In the genomic region with DNA sequence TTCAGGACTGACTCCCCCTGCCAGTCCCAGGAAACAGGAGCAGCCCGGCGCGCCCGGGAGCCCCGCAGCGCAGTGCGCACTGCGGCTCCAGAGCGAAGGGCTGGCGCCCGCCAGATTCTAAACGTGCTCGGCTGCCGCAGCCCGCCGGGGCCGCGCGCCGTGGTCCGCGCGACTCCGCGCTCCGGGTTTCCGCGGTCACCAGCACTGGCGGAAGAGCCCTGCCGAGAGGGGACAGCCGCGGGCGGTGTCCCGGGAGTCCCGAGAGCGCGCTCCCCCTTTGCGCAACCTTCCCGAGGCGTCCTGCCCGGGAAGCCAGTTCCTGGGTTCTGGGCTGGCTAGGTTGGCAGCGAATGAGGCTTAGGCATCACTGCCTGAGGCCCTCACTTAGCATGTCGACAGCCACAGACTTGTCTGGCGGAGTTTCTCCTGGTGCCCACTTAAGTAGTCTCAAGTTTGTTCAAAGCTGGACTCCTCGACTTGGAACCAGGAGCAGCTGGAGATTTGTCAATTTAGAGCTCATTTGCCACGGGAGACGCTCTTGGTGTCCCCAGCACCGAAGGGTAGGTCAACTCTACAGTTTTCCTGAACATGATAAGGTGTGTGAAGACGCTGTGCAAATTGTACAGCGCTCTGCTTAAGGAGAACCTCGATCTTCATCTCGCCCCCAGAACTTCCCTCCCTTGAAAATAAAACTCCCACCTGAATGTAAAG, we compare ENCODE assay signal across 1 cellular context.
TF ChIP-seq lines count a peak whose summit lies in the region.

No MANE protein-coding gene starts in this region.

TF ChIP-seq in HepG2, 621 proteins besides CTCF, POLR2A, EP300 and RAD21 (continued from another document and continues in another):
- TF ChIP-seq ZHX1 (CRISPR knock-in tag; IDR thresholded peaks at IDR 0.05; ENCODE audit: low read depth) = no peak
- TF ChIP-seq, protein P1, sequence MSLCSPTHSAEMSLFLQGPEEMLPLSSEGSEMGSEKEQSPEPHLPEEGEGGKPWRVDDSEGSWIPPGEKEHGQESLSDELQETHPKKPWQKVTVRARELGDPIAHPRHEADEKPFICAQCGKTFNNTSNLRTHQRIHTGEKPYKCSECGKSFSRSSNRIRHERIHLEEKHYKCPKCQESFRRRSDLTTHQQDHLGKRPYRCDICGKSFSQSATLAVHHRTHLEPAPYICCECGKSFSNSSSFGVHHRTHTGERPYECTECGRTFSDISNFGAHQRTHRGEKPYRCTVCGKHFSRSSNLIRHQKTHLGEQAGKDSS (CRISPR knock-in tag; IDR thresholded peaks at IDR 0.05; ENCODE audit: borderline replicate concordance, low read depth) = peak; percentile 98
- TF ChIP-seq FOXA1 (IDR thresholded peaks at IDR 0.05) = no peak
- TF ChIP-seq FOXA1 (CRISPR knock-in tag; IDR thresholded peaks at IDR 0.05) = no peak
- peak; percentile 75; the same call in 1 of the 2 replicates for TF ChIP-seq SSRP1 (CRISPR knock-in tag; IDR thresholded peaks at IDR 0.05)
- TF ChIP-seq ZNF513 (CRISPR knock-in tag; conservative IDR thresholded peaks at IDR 0.05) = peak; percentile 91; the same call in 1 of the 2 replicates
- peak; percentile 71 for TF ChIP-seq ZFX (CRISPR knock-in tag; IDR thresholded peaks at IDR 0.05; ENCODE audit: low read depth)
- TF ChIP-seq ZBTB38 (CRISPR knock-in tag; IDR thresholded peaks at IDR 0.05) = peak; percentile 87
- no peak; the same call in 1 of the 2 replicates for TF ChIP-seq DNMT3B (CRISPR knock-in tag; conservative IDR thresholded peaks at IDR 0.05)
- TF ChIP-seq SRY (CRISPR knock-in tag; IDR thresholded peaks at IDR 0.05) = peak; percentile 92
- peak; percentile 90 for TF ChIP-seq POLR2G (IDR thresholded peaks at IDR 0.05; ENCODE audit: low read depth, low read length)
- TF ChIP-seq ZNF235 (CRISPR knock-in tag; IDR thresholded peaks at IDR 0.05; ENCODE audit: borderline replicate concordance) = 0 out of 2 replicates have a peak, but pooled peaks have one; percentile 27
- peak; percentile 79; the same call in 1 of the 2 replicates for TF ChIP-seq ZBTB8A (CRISPR knock-in tag; IDR thresholded peaks at IDR 0.05; ENCODE audit: borderline replicate concordance, low read depth)
- TF ChIP-seq, protein P2, sequence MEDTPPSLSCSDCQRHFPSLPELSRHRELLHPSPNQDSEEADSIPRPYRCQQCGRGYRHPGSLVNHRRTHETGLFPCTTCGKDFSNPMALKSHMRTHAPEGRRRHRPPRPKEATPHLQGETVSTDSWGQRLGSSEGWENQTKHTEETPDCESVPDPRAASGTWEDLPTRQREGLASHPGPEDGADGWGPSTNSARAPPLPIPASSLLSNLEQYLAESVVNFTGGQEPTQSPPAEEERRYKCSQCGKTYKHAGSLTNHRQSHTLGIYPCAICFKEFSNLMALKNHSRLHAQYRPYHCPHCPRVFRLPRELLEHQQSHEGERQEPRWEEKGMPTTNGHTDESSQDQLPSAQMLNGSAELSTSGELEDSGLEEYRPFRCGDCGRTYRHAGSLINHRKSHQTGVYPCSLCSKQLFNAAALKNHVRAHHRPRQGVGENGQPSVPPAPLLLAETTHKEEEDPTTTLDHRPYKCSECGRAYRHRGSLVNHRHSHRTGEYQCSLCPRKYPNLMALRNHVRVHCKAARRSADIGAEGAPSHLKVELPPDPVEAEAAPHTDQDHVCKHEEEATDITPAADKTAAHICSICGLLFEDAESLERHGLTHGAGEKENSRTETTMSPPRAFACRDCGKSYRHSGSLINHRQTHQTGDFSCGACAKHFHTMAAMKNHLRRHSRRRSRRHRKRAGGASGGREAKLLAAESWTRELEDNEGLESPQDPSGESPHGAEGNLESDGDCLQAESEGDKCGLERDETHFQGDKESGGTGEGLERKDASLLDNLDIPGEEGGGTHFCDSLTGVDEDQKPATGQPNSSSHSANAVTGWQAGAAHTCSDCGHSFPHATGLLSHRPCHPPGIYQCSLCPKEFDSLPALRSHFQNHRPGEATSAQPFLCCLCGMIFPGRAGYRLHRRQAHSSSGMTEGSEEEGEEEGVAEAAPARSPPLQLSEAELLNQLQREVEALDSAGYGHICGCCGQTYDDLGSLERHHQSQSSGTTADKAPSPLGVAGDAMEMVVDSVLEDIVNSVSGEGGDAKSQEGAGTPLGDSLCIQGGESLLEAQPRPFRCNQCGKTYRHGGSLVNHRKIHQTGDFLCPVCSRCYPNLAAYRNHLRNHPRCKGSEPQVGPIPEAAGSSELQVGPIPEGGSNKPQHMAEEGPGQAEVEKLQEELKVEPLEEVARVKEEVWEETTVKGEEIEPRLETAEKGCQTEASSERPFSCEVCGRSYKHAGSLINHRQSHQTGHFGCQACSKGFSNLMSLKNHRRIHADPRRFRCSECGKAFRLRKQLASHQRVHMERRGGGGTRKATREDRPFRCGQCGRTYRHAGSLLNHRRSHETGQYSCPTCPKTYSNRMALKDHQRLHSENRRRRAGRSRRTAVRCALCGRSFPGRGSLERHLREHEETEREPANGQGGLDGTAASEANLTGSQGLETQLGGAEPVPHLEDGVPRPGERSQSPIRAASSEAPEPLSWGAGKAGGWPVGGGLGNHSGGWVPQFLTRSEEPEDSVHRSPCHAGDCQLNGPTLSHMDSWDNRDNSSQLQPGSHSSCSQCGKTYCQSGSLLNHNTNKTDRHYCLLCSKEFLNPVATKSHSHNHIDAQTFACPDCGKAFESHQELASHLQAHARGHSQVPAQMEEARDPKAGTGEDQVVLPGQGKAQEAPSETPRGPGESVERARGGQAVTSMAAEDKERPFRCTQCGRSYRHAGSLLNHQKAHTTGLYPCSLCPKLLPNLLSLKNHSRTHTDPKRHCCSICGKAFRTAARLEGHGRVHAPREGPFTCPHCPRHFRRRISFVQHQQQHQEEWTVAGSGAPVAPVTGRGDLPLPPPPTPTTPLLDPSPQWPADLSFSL (CRISPR knock-in tag; IDR thresholded peaks at IDR 0.05) = no peak; the same call in 1 of the 2 replicates
- peak; percentile 68; the same call in 1 of the 2 replicates for TF ChIP-seq HES4 (CRISPR knock-in tag; IDR thresholded peaks at IDR 0.05; ENCODE audit: borderline replicate concordance)
- peak; percentile 89 for TF ChIP-seq ZBTB42 (CRISPR knock-in tag; IDR thresholded peaks at IDR 0.05)
- TF ChIP-seq, protein P3, sequence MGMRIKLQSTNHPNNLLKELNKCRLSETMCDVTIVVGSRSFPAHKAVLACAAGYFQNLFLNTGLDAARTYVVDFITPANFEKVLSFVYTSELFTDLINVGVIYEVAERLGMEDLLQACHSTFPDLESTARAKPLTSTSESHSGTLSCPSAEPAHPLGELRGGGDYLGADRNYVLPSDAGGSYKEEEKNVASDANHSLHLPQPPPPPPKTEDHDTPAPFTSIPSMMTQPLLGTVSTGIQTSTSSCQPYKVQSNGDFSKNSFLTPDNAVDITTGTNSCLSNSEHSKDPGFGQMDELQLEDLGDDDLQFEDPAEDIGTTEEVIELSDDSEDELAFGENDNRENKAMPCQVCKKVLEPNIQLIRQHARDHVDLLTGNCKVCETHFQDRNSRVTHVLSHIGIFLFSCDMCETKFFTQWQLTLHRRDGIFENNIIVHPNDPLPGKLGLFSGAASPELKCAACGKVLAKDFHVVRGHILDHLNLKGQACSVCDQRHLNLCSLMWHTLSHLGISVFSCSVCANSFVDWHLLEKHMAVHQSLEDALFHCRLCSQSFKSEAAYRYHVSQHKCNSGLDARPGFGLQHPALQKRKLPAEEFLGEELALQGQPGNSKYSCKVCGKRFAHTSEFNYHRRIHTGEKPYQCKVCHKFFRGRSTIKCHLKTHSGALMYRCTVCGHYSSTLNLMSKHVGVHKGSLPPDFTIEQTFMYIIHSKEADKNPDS (CRISPR knock-in tag; IDR thresholded peaks at IDR 0.05) = peak; percentile 86
- peak; percentile 7; the same call in 1 of the 2 replicates for TF ChIP-seq KDM6A (CRISPR knock-in tag; IDR thresholded peaks at IDR 0.05; ENCODE audit: low read depth)
- TF ChIP-seq, protein P4, sequence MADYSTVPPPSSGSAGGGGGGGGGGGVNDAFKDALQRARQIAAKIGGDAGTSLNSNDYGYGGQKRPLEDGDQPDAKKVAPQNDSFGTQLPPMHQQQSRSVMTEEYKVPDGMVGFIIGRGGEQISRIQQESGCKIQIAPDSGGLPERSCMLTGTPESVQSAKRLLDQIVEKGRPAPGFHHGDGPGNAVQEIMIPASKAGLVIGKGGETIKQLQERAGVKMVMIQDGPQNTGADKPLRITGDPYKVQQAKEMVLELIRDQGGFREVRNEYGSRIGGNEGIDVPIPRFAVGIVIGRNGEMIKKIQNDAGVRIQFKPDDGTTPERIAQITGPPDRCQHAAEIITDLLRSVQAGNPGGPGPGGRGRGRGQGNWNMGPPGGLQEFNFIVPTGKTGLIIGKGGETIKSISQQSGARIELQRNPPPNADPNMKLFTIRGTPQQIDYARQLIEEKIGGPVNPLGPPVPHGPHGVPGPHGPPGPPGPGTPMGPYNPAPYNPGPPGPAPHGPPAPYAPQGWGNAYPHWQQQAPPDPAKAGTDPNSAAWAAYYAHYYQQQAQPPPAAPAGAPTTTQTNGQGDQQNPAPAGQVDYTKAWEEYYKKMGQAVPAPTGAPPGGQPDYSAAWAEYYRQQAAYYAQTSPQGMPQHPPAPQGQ (CRISPR knock-in tag; IDR thresholded peaks at IDR 0.05; ENCODE audit: borderline replicate concordance) = 0 out of 2 replicates have a peak, but pooled peaks have one; percentile 86
- TF ChIP-seq ZFP36L2 (CRISPR knock-in tag; IDR thresholded peaks at IDR 0.05) = 0 out of 2 replicates have a peak, but pooled peaks have one; percentile 30
- peak; percentile 98 for TF ChIP-seq KLF12 (CRISPR knock-in tag; IDR thresholded peaks at IDR 0.05; ENCODE audit: borderline replicate concordance)
- TF ChIP-seq, protein P5, sequence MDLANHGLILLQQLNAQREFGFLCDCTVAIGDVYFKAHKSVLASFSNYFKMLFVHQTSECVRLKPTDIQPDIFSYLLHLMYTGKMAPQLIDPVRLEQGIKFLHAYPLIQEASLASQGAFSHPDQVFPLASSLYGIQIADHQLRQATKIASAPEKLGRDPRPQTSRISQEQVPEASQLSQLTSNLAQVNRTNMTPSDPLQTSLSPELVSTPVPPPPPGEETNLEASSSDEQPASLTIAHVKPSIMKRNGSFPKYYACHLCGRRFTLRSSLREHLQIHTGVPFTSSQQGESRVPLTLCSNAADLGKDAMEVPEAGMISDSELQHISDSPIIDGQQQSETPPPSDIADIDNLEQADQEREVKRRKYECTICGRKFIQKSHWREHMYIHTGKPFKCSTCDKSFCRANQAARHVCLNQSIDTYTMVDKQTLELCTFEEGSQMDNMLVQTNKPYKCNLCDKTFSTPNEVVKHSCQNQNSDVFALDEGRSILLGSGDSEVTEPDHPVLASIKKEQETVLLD (CRISPR knock-in tag; IDR thresholded peaks at IDR 0.05; ENCODE audit: low read depth) = peak; percentile 95
- TF ChIP-seq CCAR2 (optimal IDR thresholded peaks at IDR 0.05; ENCODE audit: low read depth, low read length) = peak; percentile 29
- peak; percentile 3; the same call in 1 of the 2 replicates for TF ChIP-seq ZNF362 (CRISPR knock-in tag; IDR thresholded peaks at IDR 0.05; ENCODE audit: borderline replicate concordance)
- TF ChIP-seq ATF3 (CRISPR knock-in tag; IDR thresholded peaks at IDR 0.05) = 0 out of 2 replicates have a peak, but pooled peaks have one; percentile 55
- TF ChIP-seq MAFK (conservative IDR thresholded peaks at IDR 0.05 in 1 of 2, IDR thresholded peaks at IDR 0.05 in 1 of 2; ENCODE audit: low read length in 2 of 2) = no peak
- 0 out of 2 replicates have a peak, but pooled peaks have one; percentile 48 for TF ChIP-seq MEIS1 (CRISPR knock-in tag; IDR thresholded peaks at IDR 0.05; ENCODE audit: borderline replicate concordance)
- TF ChIP-seq JDP2 (CRISPR knock-in tag; IDR thresholded peaks at IDR 0.05; ENCODE audit: borderline replicate concordance) = no peak
- TF ChIP-seq MBD4 (IDR thresholded peaks at IDR 0.05; ENCODE audit: borderline replicate concordance, low read length) = no peak
- peak; percentile 57; the same call in 1 of the 2 replicates for TF ChIP-seq MIXL1 (CRISPR knock-in tag; IDR thresholded peaks at IDR 0.05)
- no peak for TF ChIP-seq ZNF775 (CRISPR knock-in tag; IDR thresholded peaks at IDR 0.05; ENCODE audit: borderline replicate concordance)
- peak; percentile 88 for TF ChIP-seq ARNTL (CRISPR knock-in tag; IDR thresholded peaks at IDR 0.05)
- TF ChIP-seq SKI (IDR thresholded peaks at IDR 0.05; ENCODE audit: partially characterized antibody) = peak; percentile 83
- peak; percentile 99 for TF ChIP-seq KDM2A (CRISPR knock-in tag; IDR thresholded peaks at IDR 0.05; ENCODE audit: borderline replicate concordance, low read depth)
- TF ChIP-seq ZNF644 (CRISPR knock-in tag; IDR thresholded peaks at IDR 0.05; ENCODE audit: low read depth) = peak; percentile 33; the same call in 1 of the 2 replicates
